ENCODE assay signal across 16 cellular contexts in genomic region chr20:62580733-62581132, GRCh38.
DNase-seq lines count a peak whose midpoint lies in the region; ATAC-seq, FAIRE-seq and TF ChIP-seq lines count a peak whose summit lies in the region.
"Had no signal": no experiment of that assay in that cellular context is flagged by ENCODE, and none has a peak within 500 bp of the region (broad histone marks: within the 10 kb centered on the region; RNA-seq: fewer than 3 reads in every experiment).

No MANE protein-coding gene starts in this region.

- H2BK120ac ChIP-seq in H1 (replicated peaks; ENCODE audit: low read depth, low read length): no peak overlapping the region

- H3K4me3 ChIP-seq in H1 (ENCODE audit: extremely low read depth in 1 of 4, insufficient read depth in 2 of 4, low read depth in 3 of 4, low read length in 4 of 4): no peak overlapping the region
- H3K4me3 ChIP-seq: BLaER1 had no signal

- H4K20me1 ChIP-seq in H1 (replicated peaks in 1 of 2; ENCODE audit: control insufficient read depth in 1 of 2, insufficient read depth in 2 of 2, low read length in 2 of 2): peaks cover 1 to 2% of the 10 kb centered on the region in 2 experiments

- no peaks in the 10 kb centered on the region for H3K9me3 ChIP-seq in H1 (ENCODE audit: insufficient read depth in 2 of 2, low read depth in 1 of 2, low read length in 1 of 2)
- H3K9me3 ChIP-seq: BLaER1, Caco-2 had no signal

- H3K79me1 ChIP-seq in H1 (ENCODE audit: low read depth, low read length): no peaks in the 10 kb centered on the region

- H3K79me2 ChIP-seq in H1 (ENCODE audit: control insufficient read depth in 1 of 2, insufficient read depth in 2 of 2, low read length in 2 of 2): no peaks in the 10 kb centered on the region

- H3K36me3 ChIP-seq in H1 (ENCODE audit: control insufficient read depth in 2 of 4, insufficient read depth in 4 of 4, low read length in 3 of 4): no peaks in the 10 kb centered on the region
- H3K36me3 ChIP-seq: BLaER1 had no signal

- TF ChIP-seq CTCF in H1 (IDR thresholded peaks at IDR 0.05; ENCODE audit: control extremely low read depth in 1 of 3, insufficient read depth in 1 of 3, low read depth in 1 of 3, low read length in 3 of 3): no peak

- TF ChIP-seq RAD21 in H1 (IDR thresholded peaks at IDR 0.05 in 1 of 2, conservative IDR thresholded peaks at IDR 0.05 in 1 of 2; ENCODE audit: low read depth in 2 of 2, low read length in 2 of 2): no peak

- FAIRE-seq in H1 (lab: Jason Lieb, UNC): no peak

- no peak overlapping the region for H3K27ac Mint-ChIP-seq in stimulated activated naive CD8-positive, alpha-beta T cell treated with anti-CD3 and anti-CD28 coated beads, Interleukin-15, amount 100 ng/mL, for 72 hours
- H3K27ac Mint-ChIP-seq: CD8-positive, alpha-beta memory T cell had no signal

- H3K27me3 ChIP-seq in H1 (replicated peaks in 1 of 4; ENCODE audit: control insufficient read depth in 3 of 4, extremely low read depth in 1 of 4, insufficient read depth in 3 of 4, low read length in 3 of 4): no peaks in the 10 kb centered on the region

- H2AK5ac ChIP-seq in H1 (ENCODE audit: low read depth, low read length): no peak overlapping the region

- no peak overlapping the region for H3K23ac ChIP-seq in H1 (ENCODE audit: insufficient read length)

- H2AFZ ChIP-seq in H1 (ENCODE audit: low read length): no peak overlapping the region

- CTCF ChIA-PET in H1 (lab: Charles Lee; ENCODE audit: partially characterized antibody): interaction anchor here (0.8 to 1.8 kb wide), 3 partner anchors 13 to 77 kb away, joined by 3 to 4 read pairs (median 3); no protein-coding TSS in a partner anchor

- H2BK15ac ChIP-seq in H1 (ENCODE audit: low read length): no peak overlapping the region; the same call in 1 of the 2 replicates

- H3K4me1 ChIP-seq in H1 (replicated peaks in 1 of 4; ENCODE audit: control insufficient read depth in 3 of 4, insufficient read depth in 4 of 4, low read length in 3 of 4): peaks cover 0 to 15% (median 4%) of the 10 kb centered on the region in 4 experiments; a peak in 5 of 7 replicates
- H3K4me1 ChIP-seq: Caco-2 had no signal

- WGBS in H1 (ENCODE audit: extremely low coverage in 1 of 2, insufficient coverage in 1 of 2, insufficient read length in 1 of 2, insufficient replicate concordance in 2 of 2, low coverage in 1 of 2, low lambda C conversion rate in 2 of 2, missing lambda C conversion rate in 1 of 2), 2 experiments: 86% methylated on average over 11 of the region's 12 CpGs; no CpG with 5 or more reads in 1 of the 2 experiments

- no peak overlapping the region for H3K4ac ChIP-seq in H1 (replicated peaks; ENCODE audit: insufficient read length, low read depth, low read length)

- H3K9ac ChIP-seq in H1 (replicated peaks in 1 of 4; ENCODE audit: extremely low read depth in 1 of 4, low read depth in 3 of 4, low read length in 3 of 4): no peak overlapping the region
- H3K9ac ChIP-seq: BLaER1 had no signal

- H3K4me1 Mint-ChIP-seq in stimulated activated naive CD8-positive, alpha-beta T cell treated with anti-CD3 and anti-CD28 coated beads, Interleukin-15, amount 100 ng/mL, for 72 hours: no peaks in the 10 kb centered on the region
- H3K4me1 Mint-ChIP-seq: CD8-positive, alpha-beta memory T cell had no signal

- peaks cover 86% of the 10 kb centered on the region for H3K27me3 Mint-ChIP-seq in stimulated activated naive CD8-positive, alpha-beta T cell treated with anti-CD3 and anti-CD28 coated beads, Interleukin-15, amount 100 ng/mL, for 72 hours

- no peaks in the 10 kb centered on the region for H3K23me2 ChIP-seq in H1 (ENCODE audit: low read depth, low read length)

- no peak overlapping the region for H4K8ac ChIP-seq in H1 (ENCODE audit: extremely low read depth, insufficient read depth, low read length)

- H4K5ac ChIP-seq in H1 (ENCODE audit: insufficient read length, low read depth, low read length): no peak overlapping the region

- POLR2A ChIA-PET in H1 (lab: Charles Lee; ENCODE audit: partially characterized antibody): no interaction called here

- H3K14ac ChIP-seq in H1 (ENCODE audit: insufficient read length): no peak overlapping the region

- TF ChIP-seq POLR2A in H1 (IDR thresholded peaks at IDR 0.05; ENCODE audit: control extremely low read depth in 1 of 2, low read depth in 2 of 2, low read length in 2 of 2): no peak

- H3K27ac ChIP-seq in H1 (ENCODE audit: low read depth, low read length): no peak overlapping the region
- H3K27ac ChIP-seq: 22Rv1, BLaER1, HL-60 had no signal

- peak overlapping the region; percentile 19; the same call in 1 of the 2 replicates for H2BK5ac ChIP-seq in H1 (ENCODE audit: low read depth, low read length)

- no peak overlapping the region for H2BK12ac ChIP-seq in H1 (ENCODE audit: low read depth, low read length)

- no peak overlapping the region for H3K56ac ChIP-seq in H1 (replicated peaks; ENCODE audit: insufficient read length, low read depth, low read length)

- peak; percentile 34 for ATAC-seq in stimulated activated naive CD8-positive, alpha-beta T cell treated with anti-CD3 and anti-CD28 coated beads, Interleukin-15, amount 100 ng/mL, for 72 hours
- ATAC-seq in stimulated activated naive CD8-positive, alpha-beta T cell treated with anti-CD3 and anti-CD28 coated beads, Interleukin-15, Interleukin-2, amounts not matched to agents 100 U/mL and 50 U/mL, for 24 hours: no peak
- no peak for ATAC-seq in GM18519 (IDR thresholded peaks at IDR 0.05; ENCODE audit: low FRiP score, unreplicated experiment)

- no peak for TF ChIP-seq EP300 in H1 (IDR thresholded peaks at IDR 0.05; ENCODE audit: borderline replicate concordance in 1 of 2, low read depth in 2 of 2, low read length in 2 of 2)

- H3K4me3 Mint-ChIP-seq in stimulated activated naive CD8-positive, alpha-beta T cell treated with anti-CD3 and anti-CD28 coated beads, Interleukin-15, amount 100 ng/mL, for 72 hours: no peak overlapping the region
- H3K4me3 Mint-ChIP-seq: CD8-positive, alpha-beta memory T cell had no signal

- no peaks in the 10 kb centered on the region for H3K9me3 Mint-ChIP-seq in stimulated activated naive CD8-positive, alpha-beta T cell treated with anti-CD3 and anti-CD28 coated beads, Interleukin-15, amount 100 ng/mL, for 72 hours

- DNase-seq in NCI-H1417 (lab: John Stamatoyannopoulos, UW) (peak in 2 of 3 experiments; percentile 16 to 39), NCI-H1417 treated with DMSO at 0.1 percent for 48 hours (lab: John Stamatoyannopoulos, UW) (no peak), H1 (ENCODE audit: low read depth in 1 of 2, low spot score in 2 of 2) (no peak), foreskin melanocyte (no peak), NCI-H345 treated with DMSO at 0.1 percent for 48 hours (lab: John Stamatoyannopoulos, UW; ENCODE audit: unreplicated experiment) (no peak)
- DNase-seq in stimulated activated naive CD8-positive, alpha-beta T cell treated with anti-CD3 and anti-CD28 coated beads, Interleukin-15, amount 100 ng/mL, for 72 hours: no peak
- DNase-seq in stimulated activated naive CD8-positive, alpha-beta T cell treated with anti-CD3 and anti-CD28 coated beads, Interleukin-15, Interleukin-2, amounts not matched to agents 100 U/mL and 50 U/mL, for 24 hours: no peak
- DNase-seq: AML-193; Caco-2; CD8-positive, alpha-beta memory T cell; GF-D8; HCEC 1CT had no signal

- peak overlapping the region; percentile 65 for H4K91ac ChIP-seq in H1 (replicated peaks; ENCODE audit: insufficient read length, low read length)

- no peak overlapping the region for H2BK20ac ChIP-seq in H1 (ENCODE audit: low read length)

- 0 out of 2 replicates have a peak overlapping the region, but pooled peaks have one; percentile 32 for H3K18ac ChIP-seq in H1 (ENCODE audit: extremely low read depth, low read length)

- no peak overlapping the region for H3K4me2 ChIP-seq in H1 (ENCODE audit: insufficient read depth in 1 of 2, low read depth in 2 of 2, low read length in 2 of 2)
- H3K4me2 ChIP-seq: BLaER1 had no signal

TF ChIP-seq in H1, 55 proteins besides CTCF, POLR2A, EP300 and RAD21:
- TF ChIP-seq FOSL1 (IDR thresholded peaks at IDR 0.05; ENCODE audit: insufficient read depth, low read depth, low read length): no peak
- no peak for TF ChIP-seq CBX8 (IDR thresholded peaks at IDR 0.05; ENCODE audit: borderline replicate concordance, low read depth, low read length)
- no peak for TF ChIP-seq ATF2 (IDR thresholded peaks at IDR 0.05; ENCODE audit: low read length)
- TF ChIP-seq CTBP2 (IDR thresholded peaks at IDR 0.05; ENCODE audit: borderline replicate concordance, insufficient read depth, insufficient read length, low read length): no peak
- TF ChIP-seq RFX5 (IDR thresholded peaks at IDR 0.05; ENCODE audit: borderline replicate concordance, low read depth, low read length): no peak

Comparison
In these comparisons a context has a peak if more than half of its experiments do, and no peak if none do; other contexts are left out.
1. DNase-seq: peak in NCI-H1417 (2 of 3); none in NCI-H1417 treated with DMSO at 0.1 percent for 48 hours (single experiment), stimulated activated naive CD8-positive, alpha-beta T cell treated with anti-CD3 and anti-CD28 coated beads, Interleukin-15, amount 100 ng/mL, for 72 hours (0 of 2), stimulated activated naive CD8-positive, alpha-beta T cell treated with anti-CD3 and anti-CD28 coated beads, Interleukin-15, Interleukin-2, amounts not matched to agents 100 U/mL and 50 U/mL, for 24 hours (single experiment), H1 (0 of 2), foreskin melanocyte (single experiment) and NCI-H345 treated with DMSO at 0.1 percent for 48 hours (single experiment).